Comparison of ENCODE assay signal across 27 cellular contexts in genomic region chr2:173598525-173598924, GRCh38.
"Had no signal": no experiment of that assay in that cellular context is flagged by ENCODE, and none has a peak within 500 bp of the region (broad histone marks: within the 10 kb centered on the region; RNA-seq: fewer than 3 reads in every experiment).

No MANE protein-coding gene starts in this region.

- ATAC-seq: stimulated activated effector memory CD8-positive, alpha-beta T cell treated with anti-CD3 and anti-CD28 coated beads, Interleukin-12 subunit alpha, Interleukin-12 subunit beta, amount 100 ng/mL, for 72 hours; stimulated activated memory B cell treated with anti-CD40 and anti-IgM and Interleukin-4, amounts not matched to agents 10 μg/mL and 1 μg/mL and 100 μg/mL, for 72 hours; stimulated activated naive B cell treated with anti-CD40 and anti-IgM and Interleukin-4, amounts not matched to agents 10 μg/mL and 1 μg/mL and 100 μg/mL, for 72 hours; stimulated activated naive CD8-positive, alpha-beta T cell treated with anti-CD3 and anti-CD28 coated beads, Interleukin-15, amount 100 ng/mL, for 72 hours; stimulated activated naive CD8-positive, alpha-beta T cell treated with anti-CD3 and anti-CD28 coated beads, Interleukin-15, Interleukin-2, amounts not matched to agents 100 U/mL and 50 U/mL, for 24 hours; upper lobe of right lung had no signal

- DNase-seq: stimulated activated CD4-positive, alpha-beta T cell treated with anti-CD3 and anti-CD28 coated beads, Interleukin-2, amount 100 ng/mL, for 48 hours; stimulated activated CD4-positive, alpha-beta T cell treated with anti-CD3 and anti-CD28 coated beads, Interleukin-4, amount 100 ng/mL, for 1 hour; stimulated activated CD4-positive, alpha-beta T cell treated with anti-CD3 and anti-CD28 coated beads, Interleukin-4, amount 100 ng/mL, for 24 hours; stimulated activated CD4-positive, alpha-beta T cell treated with anti-CD3 and anti-CD28 coated beads, Interleukin-4, amount 100 ng/mL, for 4 hours; stimulated activated CD8-positive, alpha-beta memory T cell treated with anti-CD3 and anti-CD28 coated beads, Interleukin-4, amount 100 ng/mL, for 48 hours; stimulated activated naive B cell treated with anti-CD40 and anti-IgM and Interleukin-4, amounts not matched to agents 10 μg/mL and 1 μg/mL and 100 μg/mL, for 72 hours; stimulated activated naive CD4-positive, alpha-beta T cell; stimulated activated naive CD4-positive, alpha-beta T cell treated with Interleukin-2 at 50 U/mL for 16 hours; stimulated activated naive CD8-positive, alpha-beta T cell treated with anti-CD3 and anti-CD28 coated beads, Interleukin-15, amount 100 ng/mL, for 72 hours; stimulated activated naive CD8-positive, alpha-beta T cell treated with anti-CD3 and anti-CD28 coated beads, Interleukin-15, Interleukin-2, amounts not matched to agents 100 U/mL and 50 U/mL, for 24 hours; stomach; substantia nigra; testis; thyroid gland; tibial artery; transverse colon; trophoblast cell; upper lobe of left lung; upper lobe of right lung; uterus had no signal

- H3K4me3 ChIP-seq: stomach, suprapubic skin, testis, thoracic aorta, thyroid gland, tibial artery, tibial nerve, transverse colon, upper lobe of left lung, upper lobe of right lung, uterus, vagina had no signal

- H3K36me3 ChIP-seq: stomach, suprapubic skin, thoracic aorta, thyroid gland, tibial artery, tibial nerve, transverse colon, upper lobe of left lung, upper lobe of right lung, uterus, vagina had no signal

- H3K27ac ChIP-seq: stomach, suprapubic skin, testis, thoracic aorta, thyroid gland, tibial artery, tibial nerve, transverse colon, upper lobe of left lung, upper lobe of right lung, uterus, vagina had no signal

- H3K9me3 ChIP-seq: suprapubic skin, testis, thoracic aorta, thyroid gland, tibial artery, transverse colon, upper lobe of right lung, uterus, vagina had no signal

- H3K27me3 ChIP-seq: stomach, suprapubic skin, testis, thyroid gland, tibial artery, tibial nerve, transverse colon, upper lobe of left lung, upper lobe of right lung, uterus, vagina had no signal

- H3K4me1 ChIP-seq: stomach, suprapubic skin, testis, thyroid gland, tibial artery, tibial nerve, transverse colon, upper lobe of left lung, upper lobe of right lung, uterus, vagina had no signal

- FAIRE-seq: urothelium cell line had no signal
